In genomic region chr1:159030865-159031472, GRCh38 we compare ENCODE assay signal across 1 cellular context.
TF ChIP-seq lines count a peak whose summit lies in the region.

No MANE protein-coding gene starts in this region.

TF ChIP-seq in GM12878, 131 proteins besides CTCF, POLR2A, EP300 and RAD21:
- TF ChIP-seq RELB (IDR thresholded peaks at IDR 0.05; ENCODE audit: low read depth): no peak
- peak; percentile 53 for TF ChIP-seq MEF2B (IDR thresholded peaks at IDR 0.05; ENCODE audit: partially characterized antibody, poor library complexity, severe bottlenecking)
TF ChIP-seq in GM12878: peak in this region for 1.
